ENCODE assay signal across 8 cellular contexts in the genomic region with DNA sequence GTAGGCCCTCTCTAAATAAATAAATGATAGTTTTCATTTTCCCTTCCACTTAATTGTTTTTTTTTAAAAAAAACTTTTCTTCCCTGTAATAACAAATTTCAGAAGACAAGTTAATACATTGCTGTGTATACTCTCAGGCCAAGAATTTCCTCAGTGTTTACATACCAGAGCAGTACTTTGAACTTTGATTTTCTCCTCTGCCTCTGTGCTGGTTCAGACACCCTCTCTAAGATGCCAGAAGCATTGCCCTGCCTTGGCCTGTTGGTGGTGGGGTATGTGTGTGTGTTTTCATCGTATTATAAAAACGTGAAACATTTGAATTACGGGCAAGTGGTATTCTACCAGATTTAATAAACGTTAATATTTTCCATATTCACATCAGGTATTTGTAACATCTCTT.
DNase-seq lines count a peak whose midpoint lies in the region; ATAC-seq and TF ChIP-seq lines count a peak whose summit lies in the region.

No MANE protein-coding gene starts in this region.

- TF ChIP-seq EP300 in sigmoid colon (IDR thresholded peaks at IDR 0.05), result peak in 1 of 4 donors; percentile 8

- H3K36me3 Mint-ChIP-seq in T-helper 17 cell (ENCODE audit: low read depth), result no peaks in the 10 kb centered on the region

- no peaks in the 10 kb centered on the region for H3K27me3 ChIP-seq in sigmoid colon

- ATAC-seq in T-helper 17 cell, result no peak
- no peak for ATAC-seq in GM18868 (IDR thresholded peaks at IDR 0.05; ENCODE audit: unreplicated experiment)

- H3K4me3 Mint-ChIP-seq in T-helper 17 cell, result peak overlapping the region; percentile 92

- WGBS in sigmoid colon, 2 donors, result 7 to 55% methylated on average over 4 of the region's 4 CpGs

- H3K4me1 ChIP-seq in sigmoid colon, result peaks cover 0 to 98% (median 96%) of the 10 kb centered on the region in 4 donors

- peak overlapping the region; percentile 100 for H3K27ac Mint-ChIP-seq in T-helper 17 cell

- H3K9me3 ChIP-seq in T-helper 17 cell (ENCODE audit: control insufficient read depth, low read length, poor library complexity, severe bottlenecking) (no peaks in the 10 kb centered on the region), sigmoid colon (no peaks in the 10 kb centered on the region)

- peak overlapping the region; percentile 79 to 85 (median 84) for H3K27ac ChIP-seq in sigmoid colon

- intact Hi-C loops in sigmoid colon (cut with DNase I), result loop anchor here (5.0 kb wide), 1 partner anchor 117 kb away; the partner anchor contains the start of genes AAGAB and IQCH

- no peaks in the 10 kb centered on the region for H3K36me3 ChIP-seq in sigmoid colon

- DNase-seq in EH (ENCODE audit: low read depth) (peak; percentile 82), T-helper 17 cell (no peak), fibroblast of villous mesenchyme (ENCODE audit: low read depth) (peak; percentile 92), sigmoid colon (peak; percentile 63), NCI-H2171 (lab: John Stamatoyannopoulos, UW) (no peak), HPDE6-E6E7 (ENCODE audit: extremely low spot score) (no peak), LoVo (ENCODE audit: low spot score) (no peak)

- H3K4me3 ChIP-seq in fibroblast of villous mesenchyme (ENCODE audit: low read depth, low read length) (no peak overlapping the region), sigmoid colon (no peak overlapping the region)

- TF ChIP-seq CTCF in fibroblast of villous mesenchyme (IDR thresholded peaks at IDR 0.05; ENCODE audit: insufficient read depth, low read depth, low read length), result peak; percentile 35
- peak in 2 of 4 experiments; percentile 9 to 29 for TF ChIP-seq CTCF in sigmoid colon (IDR thresholded peaks at IDR 0.05)

- H3K27me3 Mint-ChIP-seq in T-helper 17 cell, result no peaks in the 10 kb centered on the region

- no peak for TF ChIP-seq POLR2A in sigmoid colon (IDR thresholded peaks at IDR 0.05)

- H3K4me1 Mint-ChIP-seq in T-helper 17 cell, result peaks cover 80% of the 10 kb centered on the region

Comparison
In these comparisons a context has a peak if more than half of its experiments do, and no peak if none do; other contexts are left out.
1. DNase-seq: peak in EH (single experiment), fibroblast of villous mesenchyme (single experiment) and sigmoid colon (single experiment); none in T-helper 17 cell (0 of 3), NCI-H2171 (single experiment), HPDE6-E6E7 (single experiment) and LoVo (single experiment).